11 cellular contexts compared by ENCODE assay signal in the genomic region with DNA sequence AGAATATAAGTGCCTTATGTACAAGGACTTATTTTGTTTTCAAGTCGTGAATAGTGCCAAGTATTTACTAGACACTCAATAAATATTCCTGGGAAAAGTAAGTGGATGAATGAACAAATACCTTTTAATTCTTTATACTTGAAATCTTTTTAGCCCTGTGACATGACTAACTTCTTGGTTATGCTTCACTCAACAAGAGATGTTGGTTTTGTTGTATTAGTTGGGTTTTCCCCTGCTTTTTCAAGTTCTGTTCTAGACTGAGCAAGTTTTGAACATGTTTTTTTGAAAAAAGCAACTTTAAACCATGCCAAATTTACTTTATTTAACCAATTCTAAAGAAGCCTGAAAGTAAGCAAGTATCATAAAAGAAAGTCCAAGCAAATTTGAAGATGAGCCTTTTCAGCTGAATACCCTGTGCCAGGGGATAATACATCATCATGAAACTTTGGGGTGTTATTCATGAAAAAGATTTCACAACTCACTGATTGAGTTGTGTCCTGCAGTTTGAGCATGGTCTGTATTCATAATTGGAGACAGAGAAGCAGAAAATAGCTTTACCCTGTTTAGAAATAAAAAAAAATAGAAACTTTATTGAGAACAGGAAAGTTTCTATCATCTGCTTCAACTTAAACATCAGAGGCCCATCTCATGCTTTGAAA. TPM values are rescaled to one million over a fixed set of nuclear protein-coding genes. Genes with fewer than 3 reads are reported as not detected.
DNase-seq lines count a peak whose midpoint lies in the region; ATAC-seq and TF ChIP-seq lines count a peak whose summit lies in the region.
"Had no signal": no experiment of that assay in that cellular context is flagged by ENCODE, and none has a peak within 500 bp of the region (broad histone marks: within the 10 kb centered on the region; RNA-seq: fewer than 3 reads in every experiment).

No MANE protein-coding gene starts in this region.

- DNase-seq in glomerular visceral epithelial cell (ENCODE audit: extremely low spot score) (peak; percentile 41), right lobe of liver (no peak)
- DNase-seq in CD8-positive, alpha-beta T cell = no peak
- DNase-seq in activated T-helper 1 cell treated with anti-CD3 and anti-CD28 coated beads, Interleukin-12 subunit alpha, Interleukin-12 subunit beta, Interleukin-2, Interleukin-4 antibody, amounts not matched to agents 30 ng/mL and 10 ng/mL and 1 ng/mL, durations not matched to agents 14 hours and 24 hours and 36 hours (ENCODE audit: low spot score) = no peak
- DNase-seq: activated T-cell treated with anti-CD3 and anti-CD28 coated beads for 4 hours, NCI-H1694 treated with DMSO at 0.1 percent for 48 hours, ovary had no signal

- intact Hi-C loops in CD8-positive, alpha-beta T cell (cut with DNase I, micrococcal nuclease) = no loop called here
- intact Hi-C loops in right lobe of liver (cut with DNase I) = no loop called here
- intact Hi-C loops in activated T-helper 1 cell treated with anti-CD3 and anti-CD28 coated beads, Interleukin-12 subunit alpha, Interleukin-12 subunit beta, Interleukin-2, Interleukin-4 antibody, amounts not matched to agents 30 ng/mL and 10 ng/mL and 1 ng/mL, durations not matched to agents 14 hours and 24 hours and 36 hours (cut with micrococcal nuclease) = no loop called here

- ATAC-seq in GM18519 (IDR thresholded peaks at IDR 0.05; ENCODE audit: low FRiP score, unreplicated experiment) = peak; percentile 74
- peak; percentile 84 for ATAC-seq in GM21529 (IDR thresholded peaks at IDR 0.05; ENCODE audit: unreplicated experiment)
- peak; percentile 64 for ATAC-seq in HG03175 (IDR thresholded peaks at IDR 0.05; ENCODE audit: unreplicated experiment)
- ATAC-seq in CD8-positive, alpha-beta T cell = no peak
- no peak for ATAC-seq in right lobe of liver
- ATAC-seq in gastroesophageal sphincter = no peak

- peaks cover 3% of the 10 kb centered on the region for H3K36me3 Mint-ChIP-seq in CD8-positive, alpha-beta T cell
- H3K36me3 Mint-ChIP-seq in activated T-helper 1 cell treated with anti-CD3 and anti-CD28 coated beads, Interleukin-12 subunit alpha, Interleukin-12 subunit beta, Interleukin-2, Interleukin-4 antibody, amounts not matched to agents 30 ng/mL and 10 ng/mL and 1 ng/mL, durations not matched to agents 14 hours and 24 hours and 36 hours (ENCODE audit: low read depth) = no peaks in the 10 kb centered on the region

- H3K9me3 Mint-ChIP-seq in CD8-positive, alpha-beta T cell = no peaks in the 10 kb centered on the region
- no peaks in the 10 kb centered on the region for H3K9me3 Mint-ChIP-seq in activated T-helper 1 cell treated with anti-CD3 and anti-CD28 coated beads, Interleukin-12 subunit alpha, Interleukin-12 subunit beta, Interleukin-2, Interleukin-4 antibody, amounts not matched to agents 30 ng/mL and 10 ng/mL and 1 ng/mL, durations not matched to agents 14 hours and 24 hours and 36 hours

- TF ChIP-seq POLR2A in right lobe of liver (IDR thresholded peaks at IDR 0.05) = no peak
- no peak for TF ChIP-seq POLR2A in gastroesophageal sphincter (IDR thresholded peaks at IDR 0.05)

- H3K36me3 ChIP-seq in CD8-positive, alpha-beta T cell (ENCODE audit: insufficient read depth, low read length) = no peaks in the 10 kb centered on the region
- H3K36me3 ChIP-seq in right lobe of liver = no peaks in the 10 kb centered on the region
- H3K36me3 ChIP-seq in gastroesophageal sphincter = no peaks in the 10 kb centered on the region
- H3K36me3 ChIP-seq: ovary had no signal

- no peaks in the 10 kb centered on the region for H3K4me1 Mint-ChIP-seq in CD8-positive, alpha-beta T cell (ENCODE audit: low read depth)
- H3K4me1 Mint-ChIP-seq in activated T-helper 1 cell treated with anti-CD3 and anti-CD28 coated beads, Interleukin-12 subunit alpha, Interleukin-12 subunit beta, Interleukin-2, Interleukin-4 antibody, amounts not matched to agents 30 ng/mL and 10 ng/mL and 1 ng/mL, durations not matched to agents 14 hours and 24 hours and 36 hours (ENCODE audit: low read depth) = no peaks in the 10 kb centered on the region

- no peaks in the 10 kb centered on the region for H3K27me3 ChIP-seq in CD8-positive, alpha-beta T cell (ENCODE audit: insufficient read depth, low read length)
- no peaks in the 10 kb centered on the region for H3K27me3 ChIP-seq in right lobe of liver
- H3K27me3 ChIP-seq in gastroesophageal sphincter = no peaks in the 10 kb centered on the region
- H3K27me3 ChIP-seq: ovary had no signal

- CTCF ChIA-PET in CD8-positive, alpha-beta T cell (lab: Charles Lee) = no interaction called here

- H3K27ac ChIP-seq in CD8-positive, alpha-beta T cell (ENCODE audit: low read depth, low read length) = no peak overlapping the region
- no peak overlapping the region for H3K27ac ChIP-seq in right lobe of liver
- no peak overlapping the region for H3K27ac ChIP-seq in gastroesophageal sphincter
- H3K27ac ChIP-seq: ovary had no signal

- POLR2A ChIA-PET in CD8-positive, alpha-beta T cell (lab: Charles Lee) = no interaction called here

- no peak overlapping the region for H3K4me3 ChIP-seq in CD8-positive, alpha-beta T cell (ENCODE audit: low read depth, low read length)
- H3K4me3 ChIP-seq in right lobe of liver = no peak overlapping the region
- no peak overlapping the region for H3K4me3 ChIP-seq in gastroesophageal sphincter
- H3K4me3 ChIP-seq: ovary had no signal

- H3K4me3 Mint-ChIP-seq in CD8-positive, alpha-beta T cell = no peak overlapping the region
- H3K4me3 Mint-ChIP-seq in activated T-helper 1 cell treated with anti-CD3 and anti-CD28 coated beads, Interleukin-12 subunit alpha, Interleukin-12 subunit beta, Interleukin-2, Interleukin-4 antibody, amounts not matched to agents 30 ng/mL and 10 ng/mL and 1 ng/mL, durations not matched to agents 14 hours and 24 hours and 36 hours = no peak overlapping the region

- no peaks in the 10 kb centered on the region for H3K9me3 ChIP-seq in CD8-positive, alpha-beta T cell (ENCODE audit: low read length)
- H3K9me3 ChIP-seq in right lobe of liver = no peaks in the 10 kb centered on the region
- no peaks in the 10 kb centered on the region for H3K9me3 ChIP-seq in gastroesophageal sphincter
- H3K9me3 ChIP-seq: ovary had no signal

- no peaks in the 10 kb centered on the region for H3K4me1 ChIP-seq in CD8-positive, alpha-beta T cell (ENCODE audit: insufficient read depth, low read length)
- H3K4me1 ChIP-seq in right lobe of liver (no peaks in the 10 kb centered on the region), gastroesophageal sphincter (no peaks in the 10 kb centered on the region)

- no peak for TF ChIP-seq CTCF in CD8-positive, alpha-beta T cell (IDR thresholded peaks at IDR 0.05)
- TF ChIP-seq CTCF in right lobe of liver (IDR thresholded peaks at IDR 0.05) (no peak), gastroesophageal sphincter (IDR thresholded peaks at IDR 0.05) (no peak)

- no peak for TF ChIP-seq EP300 in gastroesophageal sphincter (IDR thresholded peaks at IDR 0.05)

- H3K27me3 Mint-ChIP-seq in CD8-positive, alpha-beta T cell (ENCODE audit: low read depth) = no peaks in the 10 kb centered on the region
- H3K27me3 Mint-ChIP-seq in activated T-helper 1 cell treated with anti-CD3 and anti-CD28 coated beads, Interleukin-12 subunit alpha, Interleukin-12 subunit beta, Interleukin-2, Interleukin-4 antibody, amounts not matched to agents 30 ng/mL and 10 ng/mL and 1 ng/mL, durations not matched to agents 14 hours and 24 hours and 36 hours (ENCODE audit: insufficient read depth) = no peaks in the 10 kb centered on the region

- H3K27ac Mint-ChIP-seq in CD8-positive, alpha-beta T cell = no peak overlapping the region
- H3K27ac Mint-ChIP-seq in activated T-helper 1 cell treated with anti-CD3 and anti-CD28 coated beads, Interleukin-12 subunit alpha, Interleukin-12 subunit beta, Interleukin-2, Interleukin-4 antibody, amounts not matched to agents 30 ng/mL and 10 ng/mL and 1 ng/mL, durations not matched to agents 14 hours and 24 hours and 36 hours = no peak overlapping the region

- WGBS in right lobe of liver (ENCODE audit: insufficient coverage, low coverage, low lambda C conversion rate, missing lambda C conversion rate) = 96% methylated on average over 1 of the region's 1 CpG
- WGBS in gastroesophageal sphincter (ENCODE audit: low coverage in 1 of 2), 2 donors = 86 to 92% methylated on average over 1 of the region's 1 CpG

RNA-seq across cellular contexts. Expression of gene LMO7, which starts 11.1 kb away (rescaled TPM):
- 10 to 100 TPM; 26.4 to 27.2 TPM for total RNA-seq in CD8-positive, alpha-beta T cell
- total RNA-seq in right lobe of liver (10 to 100 TPM; 42.3 to 60.2 (median 51.1) TPM), gastroesophageal sphincter (10 to 100 TPM; 15.1 to 45.0 (median 26.8) TPM)
- 2.9 and 3.2 TPM in 2 replicates for total RNA-seq in activated T-helper 1 cell treated with anti-CD3 and anti-CD28 coated beads, Interleukin-12 subunit alpha, Interleukin-12 subunit beta, Interleukin-2, Interleukin-4 antibody, amounts not matched to agents 30 ng/mL and 10 ng/mL and 1 ng/mL, durations not matched to agents 14 hours and 24 hours and 36 hours

Comparison
In these comparisons a context has a peak if more than half of its experiments do, and no peak if none do; other contexts are left out.
1. ATAC-seq: peak in GM18519 (single experiment), GM21529 (single experiment) and HG03175 (single experiment); none in CD8-positive, alpha-beta T cell (single experiment), right lobe of liver (0 of 4) and gastroesophageal sphincter (single experiment).